In the genomic region with DNA sequence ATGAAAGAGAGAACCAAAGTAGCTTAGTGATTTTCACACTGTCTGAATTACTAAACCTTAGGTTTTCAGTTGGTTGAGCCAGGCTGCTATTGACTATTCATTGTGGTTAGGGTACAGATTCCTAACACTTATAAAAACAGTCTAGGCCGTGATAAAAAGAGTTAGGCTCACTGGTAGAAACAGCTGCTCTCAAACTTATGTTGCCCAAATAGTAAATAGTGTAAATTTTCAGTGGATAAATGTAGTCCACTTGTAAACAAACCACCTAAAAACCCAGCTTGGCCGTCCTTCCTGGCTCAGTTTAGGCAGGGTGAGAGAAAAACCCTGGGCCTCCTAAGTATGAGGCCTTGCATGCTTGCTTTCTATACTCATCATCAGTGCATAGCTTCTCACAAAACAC, we compare ENCODE assay signal across 11 cellular contexts. TPM values are rescaled to one million over a fixed set of nuclear protein-coding genes. Genes with fewer than 3 reads are reported as not detected.
DNase-seq lines count a peak whose midpoint lies in the region; ATAC-seq and TF ChIP-seq lines count a peak whose summit lies in the region.
"Had no signal": no experiment of that assay in that cellular context is flagged by ENCODE, and none has a peak within 500 bp of the region (broad histone marks: within the 10 kb centered on the region; RNA-seq: fewer than 3 reads in every experiment).

No MANE protein-coding gene starts in this region.

- H3K9me3 Mint-ChIP-seq in activated T-helper 17 cell treated with anti-CD3 and anti-CD28 coated beads, Interleukin-2, amount 50 U/mL, for 72 hours, result no peaks in the 10 kb centered on the region
- H3K9me3 Mint-ChIP-seq in immature natural killer cell, result no peaks in the 10 kb centered on the region

- peaks cover 60% of the 10 kb centered on the region for H3K4me1 Mint-ChIP-seq in activated T-helper 17 cell treated with anti-CD3 and anti-CD28 coated beads, Interleukin-2, amount 50 U/mL, for 72 hours
- H3K4me1 Mint-ChIP-seq in immature natural killer cell, result peaks cover 80 to 87% of the 10 kb centered on the region in 2 donors

- ATAC-seq in heart left ventricle (no peak), esophagus mucosa (no peak), HG03139 (IDR thresholded peaks at IDR 0.05; ENCODE audit: unreplicated experiment) (no peak)
- peak; percentile 66 for ATAC-seq in activated T-helper 17 cell treated with anti-CD3 and anti-CD28 coated beads, Interleukin-2, amount 50 U/mL, for 72 hours (replicated peaks)

- DNase-seq in cardiac muscle cell (ENCODE audit: low read depth in 1 of 2, low spot score in 1 of 2) (no peak), heart left ventricle (no peak), immature natural killer cell (no peak), RKO (ENCODE audit: low spot score) (no peak), DMS153 treated with DMSO at 0.1 percent for 48 hours (lab: John Stamatoyannopoulos, UW; ENCODE audit: unreplicated experiment) (no peak)
- DNase-seq: thyroid gland had no signal

- H3K36me3 Mint-ChIP-seq in activated T-helper 17 cell treated with anti-CD3 and anti-CD28 coated beads, Interleukin-2, amount 50 U/mL, for 72 hours (ENCODE audit: low read depth), result peaks cover 68% of the 10 kb centered on the region
- peaks cover 3 to 29% (median 18%) of the 10 kb centered on the region in 3 donors for H3K36me3 Mint-ChIP-seq in immature natural killer cell

- H3K9me3 ChIP-seq in cardiac muscle cell (ENCODE audit: low read depth), result no peaks in the 10 kb centered on the region
- no peaks in the 10 kb centered on the region for H3K9me3 ChIP-seq in heart left ventricle
- H3K9me3 ChIP-seq: BLaER1, thyroid gland had no signal

- TF ChIP-seq POLR2A in heart left ventricle (IDR thresholded peaks at IDR 0.05), result no peak

- H3K36me3 ChIP-seq in cardiac muscle cell (peaks cover 48% of the 10 kb centered on the region), heart left ventricle (peaks cover 0 to 64% (median 62%) of the 10 kb centered on the region in 9 donors)

- H3K4me1 ChIP-seq in cardiac muscle cell (ENCODE audit: low read depth) (peaks cover 33% of the 10 kb centered on the region), heart left ventricle (peaks cover 19 to 78% (median 58%) of the 10 kb centered on the region in 12 donors)
- H3K4me1 ChIP-seq: parathyroid adenoma had no signal

- TF ChIP-seq CTCF in cardiac muscle cell (IDR thresholded peaks at IDR 0.05; ENCODE audit: low read depth, low read length) (no peak), heart left ventricle (IDR thresholded peaks at IDR 0.05) (no peak)

- no peaks in the 10 kb centered on the region for H3K27me3 ChIP-seq in cardiac muscle cell
- H3K27me3 ChIP-seq in heart left ventricle, result no peaks in the 10 kb centered on the region
- H3K27me3 ChIP-seq: BLaER1, thyroid gland had no signal

- H3K27ac ChIP-seq in cardiac muscle cell, result peak overlapping the region; percentile 70
- H3K27ac ChIP-seq in heart left ventricle, result no peak overlapping the region
- H3K27ac ChIP-seq: BLaER1, parathyroid adenoma, thyroid gland had no signal

- peak overlapping the region; percentile 64 for H3K27ac Mint-ChIP-seq in activated T-helper 17 cell treated with anti-CD3 and anti-CD28 coated beads, Interleukin-2, amount 50 U/mL, for 72 hours
- H3K27ac Mint-ChIP-seq in immature natural killer cell, result peak overlapping the region; percentile 14 to 75 (median 58)

- H3K4me3 Mint-ChIP-seq in activated T-helper 17 cell treated with anti-CD3 and anti-CD28 coated beads, Interleukin-2, amount 50 U/mL, for 72 hours, result peak overlapping the region; percentile 13
- H3K4me3 Mint-ChIP-seq in immature natural killer cell, result no peak overlapping the region

- H3K4me3 ChIP-seq in cardiac muscle cell (no peak overlapping the region), heart left ventricle (no peak overlapping the region)
- H3K4me3 ChIP-seq: BLaER1, thyroid gland had no signal

- 70 to 82% (median 75%) methylated on average over 2 of the region's 2 CpGs for WGBS in heart left ventricle, 4 donors

- H3K27me3 Mint-ChIP-seq in activated T-helper 17 cell treated with anti-CD3 and anti-CD28 coated beads, Interleukin-2, amount 50 U/mL, for 72 hours, result no peaks in the 10 kb centered on the region
- peaks cover 0 to 1% (median 0%) of the 10 kb centered on the region in 3 donors for H3K27me3 Mint-ChIP-seq in immature natural killer cell (ENCODE audit: low read depth in 3 of 3)

- intact Hi-C loops in heart left ventricle (cut with DNase I), result no loop called here

RNA-seq across cellular contexts. Expression of a gene that starts 34.9 kb away (rescaled TPM):
- total RNA-seq in cardiac muscle cell, result 52.9 and 93.3 TPM in 2 replicates
- 28.5 and 43.1 TPM in 2 replicates for polyA plus RNA-seq in cardiac muscle cell
- total RNA-seq in heart left ventricle, result 10 to 100 TPM; 29.0 to 73.9 (median 49.9) TPM
- polyA plus RNA-seq in heart left ventricle, result 10 to 100 TPM; 14.1 to 33.0 TPM
- total RNA-seq in activated T-helper 17 cell treated with anti-CD3 and anti-CD28 coated beads, Interleukin-2, amount 50 U/mL, for 72 hours, result 10 to 100 TPM; 72.5 to 83.4 TPM
- polyA plus RNA-seq in immature natural killer cell, result 10 to 100 TPM in 2 of 3 donors, 1 to 10 TPM in 1; 7.1 to 34.6 (median 16.0) TPM
- 44.3 TPM for total RNA-seq in esophagus mucosa

RNA-seq across cellular contexts. Expression of a gene that starts 57.1 kb away (rescaled TPM):
- total RNA-seq in cardiac muscle cell (8.5 and 13.7 TPM in 2 replicates), heart left ventricle (1 to 10 TPM; 4.3 to 8.8 (median 5.6) TPM), esophagus mucosa (9.4 TPM)
- polyA plus RNA-seq in cardiac muscle cell (11.7 and 12.4 TPM in 2 replicates), heart left ventricle (1 to 10 TPM; 2.7 to 4.4 TPM), immature natural killer cell (10 to 100 TPM in 2 of 3 donors, 1 to 10 TPM in 1; 9.8 to 20.0 (median 13.7) TPM)
- total RNA-seq in activated T-helper 17 cell treated with anti-CD3 and anti-CD28 coated beads, Interleukin-2, amount 50 U/mL, for 72 hours, result 10 to 100 TPM; 14.0 to 18.1 TPM
